ENCODE assay signal across 14 cellular contexts in genomic region chr4:139028191-139028661, GRCh38. TPM values are rescaled to one million over a fixed set of nuclear protein-coding genes. Genes with fewer than 3 reads are reported as not detected.
DNase-seq lines count a peak whose midpoint lies in the region; ATAC-seq and TF ChIP-seq lines count a peak whose summit lies in the region.
"Had no signal": no experiment of that assay in that cellular context is flagged by ENCODE, and none has a peak within 500 bp of the region (broad histone marks: within the 10 kb centered on the region; RNA-seq: fewer than 3 reads in every experiment).

No MANE protein-coding gene starts in this region.

- no peaks in the 10 kb centered on the region for H3K9me2 ChIP-seq in OCI-LY7 (ENCODE audit: insufficient read depth, low read length)

- H3K27ac ChIP-seq in OCI-LY7 (ENCODE audit: low read depth, low read length, poor library complexity, severe bottlenecking) (no peak overlapping the region), osteoblast (ENCODE audit: low read depth, low read length) (no peak overlapping the region)
- H3K27ac ChIP-seq: HL-60 had no signal

- H3K79me2 ChIP-seq in OCI-LY7 (ENCODE audit: insufficient read depth, low read depth, low read length) (peaks cover 90% of the 10 kb centered on the region), osteoblast (ENCODE audit: insufficient read depth, low read length) (peaks cover 94% of the 10 kb centered on the region)

- BruUV-seq in OCI-LY7 (replicated peaks; lab: Mats Ljungman, UMichigan), result no TSS peak

- peaks cover 6% of the 10 kb centered on the region for H3K4me1 ChIP-seq in OCI-LY7 (ENCODE audit: insufficient read depth, low read length, poor library complexity, severe bottlenecking)
- H3K4me1 ChIP-seq in osteoblast (ENCODE audit: insufficient read depth, low read length), result peaks cover 6% of the 10 kb centered on the region

- intact Hi-C loops in OCI-LY7 (cut with micrococcal nuclease; ENCODE audit: unreplicated experiment), result no loop called here
- intact Hi-C loops in Right ventricle myocardium superior (cut with DNase I), result no loop called here

- TF ChIP-seq CTCF in OCI-LY7 (conservative IDR thresholded peaks at IDR 0.05; ENCODE audit: low read length), result no peak
- TF ChIP-seq CTCF in osteoblast (IDR thresholded peaks at IDR 0.05; ENCODE audit: extremely low read depth, low read depth, low read length), result no peak

- POLR2A ChIA-PET in OCI-LY7 (lab: Charles Lee), result interaction anchor here (0.6 to 2.5 kb wide), 3 partner anchors 10 to 494 kb away, joined by 3 to 24 read pairs (median 9); no protein-coding TSS in a partner anchor

- H3K4me3 ChIP-seq in OCI-LY7 (ENCODE audit: low read depth, low read length, poor library complexity, severe bottlenecking), result no peak overlapping the region
- no peak overlapping the region for H3K4me3 ChIP-seq in osteoblast (ENCODE audit: insufficient read depth, low read length)

- ATAC-seq in Right ventricle myocardium superior (ENCODE audit: poor library complexity), result peak; percentile 86
- no peak for ATAC-seq in GM18502 (IDR thresholded peaks at IDR 0.05; ENCODE audit: poor library complexity, unreplicated experiment)
- ATAC-seq: activated naive CD4-positive, alpha-beta T cell treated with anti-CD3 and anti-CD28 coated beads, Interleukin-2, amount 50 U/mL, for 72 hours had no signal

- H3K9me3 ChIP-seq in OCI-LY7 (ENCODE audit: low read length) (no peaks in the 10 kb centered on the region), osteoblast (ENCODE audit: low read depth, low read length) (no peaks in the 10 kb centered on the region)
- H3K9me3 ChIP-seq: Caco-2 had no signal

- peaks cover 8% of the 10 kb centered on the region; the same call in 1 of the 2 replicates for H4K20me1 ChIP-seq in OCI-LY7 (ENCODE audit: insufficient read depth, low read length)
- H4K20me1 ChIP-seq in osteoblast (ENCODE audit: insufficient read depth, low read length), result peaks cover 69% of the 10 kb centered on the region

- peaks cover 36% of the 10 kb centered on the region for H3K36me3 ChIP-seq in OCI-LY7 (ENCODE audit: insufficient read depth, low read length)
- peaks cover 7% of the 10 kb centered on the region for H3K36me3 ChIP-seq in osteoblast (ENCODE audit: insufficient read depth, low read length)

- H2AFZ ChIP-seq in OCI-LY7 (ENCODE audit: low read length), result no peak overlapping the region
- H2AFZ ChIP-seq in osteoblast (ENCODE audit: low read length), result no peak overlapping the region

- H3K4me2 ChIP-seq in OCI-LY7 (ENCODE audit: low read length) (0 out of 2 replicates have a peak overlapping the region, but pooled peaks have one; percentile 4), osteoblast (ENCODE audit: insufficient read depth, low read length) (no peak overlapping the region)

- DNase-seq in DMS53 (lab: John Stamatoyannopoulos, UW), result peak; percentile 89
- no peak for DNase-seq in OCI-LY7 (ENCODE audit: low spot score)
- peak; percentile 81 for DNase-seq in Right ventricle myocardium superior
- peak; percentile 54 for DNase-seq in osteoblast (ENCODE audit: insufficient read length, low spot score, missing footprints)
- no peak for DNase-seq in NCI-H524 treated with DMSO at 0.1 percent for 48 hours (lab: John Stamatoyannopoulos, UW)
- DNase-seq in NCI-H1694 treated with DMSO at 0.1 percent for 48 hours (lab: John Stamatoyannopoulos, UW), result no peak
- no peak for DNase-seq in NCI-H748 (lab: John Stamatoyannopoulos, UW; ENCODE audit: unreplicated experiment)
- DNase-seq: activated CD4-positive, alpha-beta T cell treated with anti-CD3 and anti-CD28 coated beads for 1 hour; NCI-H1930; SIG-M5 had no signal

- no peaks in the 10 kb centered on the region for H3K27me3 ChIP-seq in osteoblast (ENCODE audit: insufficient read depth, low read length)

- CTCF ChIA-PET in OCI-LY7 (lab: Charles Lee; ENCODE audit: unreplicated experiment), result no interaction called here

RNA-seq across cellular contexts. Expression of gene NOCT, which starts 12.6 kb away (rescaled TPM):
- 12.7 and 22.8 TPM in 2 replicates for total RNA-seq in OCI-LY7 (2014; rRNA removed; shearing (Covaris generic))
- 16.8 and 17.8 TPM in 2 replicates for total RNA-seq in OCI-LY7 (2022)
- total RNA-seq in Right ventricle myocardium superior, result 9.4 TPM
- total RNA-seq in osteoblast, result 15.9 and 18.1 TPM in 2 replicates

Comparison
In these comparisons a context has a peak if more than half of its experiments do, and no peak if none do; other contexts are left out.
1. DNase-seq: peak in DMS53 (single experiment), Right ventricle myocardium superior (single experiment) and osteoblast (single experiment); none in OCI-LY7 (single experiment), NCI-H524 treated with DMSO at 0.1 percent for 48 hours (single experiment), NCI-H1694 treated with DMSO at 0.1 percent for 48 hours (single experiment) and NCI-H748 (single experiment).